Comparison of ENCODE assay signal across 11 cellular contexts in the genomic region with DNA sequence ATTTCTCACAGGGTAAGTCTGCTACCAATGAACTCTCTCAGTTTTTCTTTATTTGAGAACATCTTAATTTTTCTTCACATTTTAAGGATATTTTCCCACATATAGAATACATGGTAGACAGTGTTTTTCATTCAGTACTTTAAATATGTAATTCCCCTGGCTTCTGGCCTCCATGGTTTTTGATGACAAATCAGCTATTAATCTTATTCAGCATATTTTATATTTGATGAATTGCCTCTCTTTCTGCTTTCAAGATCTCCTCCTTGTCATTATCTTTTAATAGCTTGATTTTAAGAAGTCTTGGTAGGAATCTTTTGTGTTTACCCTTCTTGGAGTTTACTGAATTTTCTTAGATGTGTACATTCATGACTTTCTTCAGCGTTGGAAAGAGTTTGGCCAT. TPM values are rescaled to one million over a fixed set of nuclear protein-coding genes. Genes with fewer than 3 reads are reported as not detected.
"Had no signal": no experiment of that assay in that cellular context is flagged by ENCODE, and none has a peak within 500 bp of the region (broad histone marks: within the 10 kb centered on the region; RNA-seq: fewer than 3 reads in every experiment).

No MANE protein-coding gene starts in this region.

- H3K4me1 ChIP-seq: HAP-1 had no signal

- H2AFZ ChIP-seq: GM23248, GM23338 had no signal

- DNase-seq: GM23248, GOT3, H7, H9, HCEC 1CT, HFFc6 had no signal

- H3K4me2 ChIP-seq: GM23338 had no signal

- H3K9me3 ChIP-seq: HAP-1 had no signal

- H3K4me3 ChIP-seq: GM23248, GM23338, HAP-1 had no signal

- H3K9ac ChIP-seq: GM23248 had no signal

- H3K27ac ChIP-seq: GM23248 had no signal

- H3K36me3 ChIP-seq: HAP-1 had no signal

- ATAC-seq: GM23338, HCT116 had no signal

- FAIRE-seq: H1, H54 had no signal

RNA-seq across cellular contexts. Expression of a gene that starts 27.6 kb away (rescaled TPM):
- total RNA-seq: H1 had no signal
- polyA plus RNA-seq: H1 had no signal
